ENCODE assay signal across 9 cellular contexts in the genomic region with DNA sequence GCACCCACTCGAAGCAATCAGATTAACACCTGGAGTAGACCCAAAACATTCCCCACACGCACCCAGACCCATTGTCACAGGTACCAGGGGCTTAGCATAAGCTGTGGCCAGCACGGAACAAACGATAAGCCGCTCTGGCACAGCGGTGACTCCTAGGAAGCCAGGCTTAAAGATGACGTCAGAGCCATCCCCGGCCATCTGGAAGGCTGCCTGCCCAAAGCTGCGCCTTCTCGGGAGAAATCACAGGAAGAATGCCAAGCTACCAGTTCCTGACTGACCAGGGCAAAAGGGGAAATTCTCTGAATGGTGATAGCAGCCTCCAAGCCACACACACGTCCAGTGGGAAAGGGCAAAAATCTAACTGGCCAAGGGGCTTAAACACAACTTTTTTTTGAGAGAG. TPM values are rescaled to one million over a fixed set of nuclear protein-coding genes. Genes with fewer than 3 reads are reported as not detected.
DNase-seq lines count a peak whose midpoint lies in the region; ATAC-seq lines count a peak whose summit lies in the region.
"Had no signal": no experiment of that assay in that cellular context is flagged by ENCODE, and none has a peak within 500 bp of the region (broad histone marks: within the 10 kb centered on the region; RNA-seq: fewer than 3 reads in every experiment).

No MANE protein-coding gene starts in this region.

- no peak overlapping the region for H3K27ac Mint-ChIP-seq in stimulated activated memory B cell treated with anti-CD40 and anti-IgM and Interleukin-4, amounts not matched to agents 10 μg/mL and 1 μg/mL and 100 μg/mL, for 72 hours

- H3K4me1 Mint-ChIP-seq in stimulated activated memory B cell treated with anti-CD40 and anti-IgM and Interleukin-4, amounts not matched to agents 10 μg/mL and 1 μg/mL and 100 μg/mL, for 72 hours, result no peaks in the 10 kb centered on the region

- H3K27me3 Mint-ChIP-seq in stimulated activated memory B cell treated with anti-CD40 and anti-IgM and Interleukin-4, amounts not matched to agents 10 μg/mL and 1 μg/mL and 100 μg/mL, for 72 hours, result peaks cover 26% of the 10 kb centered on the region

- in situ Hi-C loops in KBM-7 (cut with MboI; ENCODE audit: low pct_unique_long_range_greater_than_20kb, low sequenced_read_pairs), result no loop called here

- no peaks in the 10 kb centered on the region for H3K9me3 Mint-ChIP-seq in stimulated activated memory B cell treated with anti-CD40 and anti-IgM and Interleukin-4, amounts not matched to agents 10 μg/mL and 1 μg/mL and 100 μg/mL, for 72 hours

- H3K36me3 Mint-ChIP-seq in stimulated activated memory B cell treated with anti-CD40 and anti-IgM and Interleukin-4, amounts not matched to agents 10 μg/mL and 1 μg/mL and 100 μg/mL, for 72 hours, result no peaks in the 10 kb centered on the region

- DNase-seq in COLO668 (lab: John Stamatoyannopoulos, UW; ENCODE audit: unreplicated experiment) (peak; percentile 57), NCI-H2196 (lab: John Stamatoyannopoulos, UW; ENCODE audit: unreplicated experiment) (peak; percentile 65), cerebellum (ENCODE audit: low spot score) (peak; percentile 85), non-pigmented ciliary epithelial cell (ENCODE audit: low read depth) (peak; percentile 20), KBM-7 (no peak), GF-D8 (lab: John Stamatoyannopoulos, UW) (no peak)
- DNase-seq: stimulated activated CD4-positive, alpha-beta T cell treated with anti-CD3 and anti-CD28 coated beads, Interleukin-15, amount 100 ng/mL, for 24 hours had no signal

- no peak overlapping the region for H3K4me3 Mint-ChIP-seq in stimulated activated memory B cell treated with anti-CD40 and anti-IgM and Interleukin-4, amounts not matched to agents 10 μg/mL and 1 μg/mL and 100 μg/mL, for 72 hours

- no peak for ATAC-seq in stimulated activated memory B cell treated with anti-CD40 and anti-IgM and Interleukin-4, amounts not matched to agents 10 μg/mL and 1 μg/mL and 100 μg/mL, for 72 hours
- no peak for ATAC-seq in HG03460 (IDR thresholded peaks at IDR 0.05; ENCODE audit: unreplicated experiment)

RNA-seq across cellular contexts. Expression of a gene that starts 13.0 kb away (rescaled TPM):
- total RNA-seq in cerebellum, result 33.0 TPM

Comparison
In these comparisons a context has a peak if more than half of its experiments do, and no peak if none do; other contexts are left out.
1. DNase-seq: peak in COLO668 (single experiment), NCI-H2196 (single experiment), cerebellum (single experiment) and non-pigmented ciliary epithelial cell (single experiment); none in KBM-7 (single experiment) and GF-D8 (single experiment).